10 cellular contexts compared by ENCODE assay signal in the genomic region with DNA sequence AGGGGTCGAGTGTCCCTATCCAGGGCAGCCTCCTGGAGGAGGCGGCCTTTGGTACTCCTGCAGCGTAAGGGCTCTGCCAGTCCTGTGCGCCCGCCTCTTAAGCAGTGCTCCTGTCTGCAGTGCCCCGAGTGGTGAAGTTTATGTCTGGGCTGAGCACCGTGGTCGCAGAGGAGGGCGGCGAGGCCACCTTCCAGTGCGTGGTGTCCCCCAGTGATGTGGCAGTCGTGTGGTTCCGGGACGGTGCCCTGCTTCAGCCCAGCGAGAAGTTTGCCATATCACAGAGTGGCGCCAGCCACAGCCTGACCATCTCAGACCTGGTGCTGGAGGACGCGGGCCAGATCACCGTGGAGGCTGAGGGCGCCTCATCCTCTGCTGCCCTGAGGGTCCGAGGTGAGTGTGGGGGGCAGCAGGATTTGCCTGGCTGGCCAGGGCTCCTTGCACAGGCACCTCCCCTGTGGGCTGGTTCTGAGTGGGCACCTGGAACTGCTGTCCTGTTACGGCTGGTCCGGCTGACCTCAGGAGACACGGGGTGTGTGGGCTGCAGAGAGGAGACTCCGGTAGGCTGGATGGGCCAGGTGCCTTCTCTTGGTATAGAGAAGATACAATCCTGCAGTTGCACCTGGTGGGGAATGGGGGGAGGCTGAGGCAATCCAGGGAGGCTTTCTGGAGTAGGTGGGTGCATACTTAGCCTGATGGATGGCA.
DNase-seq lines count a peak whose midpoint lies in the region; ATAC-seq, FAIRE-seq and TF ChIP-seq lines count a peak whose summit lies in the region.
"Had no signal": no experiment of that assay in that cellular context is flagged by ENCODE, and none has a peak within 500 bp of the region (broad histone marks: within the 10 kb centered on the region; RNA-seq: fewer than 3 reads in every experiment).

No MANE protein-coding gene starts in this region.

- TF ChIP-seq CTCF in parathyroid adenoma (IDR thresholded peaks at IDR 0.05) (no peak), GM13976 (IDR thresholded peaks at IDR 0.05; ENCODE audit: borderline replicate concordance, control extremely low read depth, extremely low read depth, insufficient read depth, missing control alignments) (no peak)

- H3K36me3 Mint-ChIP-seq in CD4-positive, alpha-beta memory T cell: no peaks in the 10 kb centered on the region

- POLR2A ChIA-PET in CD4-positive, alpha-beta memory T cell (lab: Charles Lee; ENCODE audit: partially characterized antibody): interaction anchor here (0.8 to 2.4 kb wide), 9 partner anchors 61 to 213 kb away, joined by 3 to 23 read pairs (median 6); a partner anchor contains a TSS

- no peaks in the 10 kb centered on the region for H3K27me3 Mint-ChIP-seq in CD4-positive, alpha-beta memory T cell

- intact Hi-C loops in CD4-positive, alpha-beta memory T cell (cut with micrococcal nuclease): loop anchor here (5.0 kb wide), 1 partner anchor 133 kb away; a partner anchor contains a TSS

- H3K9me3 Mint-ChIP-seq in CD4-positive, alpha-beta memory T cell: no peaks in the 10 kb centered on the region

- H3K4me3 Mint-ChIP-seq in CD4-positive, alpha-beta memory T cell: peak overlapping the region; percentile 63 to 86 (median 81)

- no peak for DNase-seq in CD4-positive, alpha-beta memory T cell
- DNase-seq in NT2/D1 (ENCODE audit: low read depth, low spot score) (no peak), NCI-H1930 (lab: John Stamatoyannopoulos, UW) (no peak), urothelium cell line (ENCODE audit: low spot score) (no peak), GM13976 (ENCODE audit: low spot score) (no peak)
- DNase-seq in effector memory CD4-positive, alpha-beta T cell: no peak
- DNase-seq: NCI-H2171 treated with DMSO at 0.1 percent for 48 hours had no signal

- peak overlapping the region in 1 of 2 donors; percentile 62 for H3K4me3 ChIP-seq in CD4-positive, alpha-beta memory T cell (ENCODE audit: low read length in 2 of 2)
- H3K4me3 ChIP-seq in NT2/D1 (ENCODE audit: insufficient read length, low read depth): no peak overlapping the region
- H3K4me3 ChIP-seq in effector memory CD4-positive, alpha-beta T cell (ENCODE audit: insufficient read depth, low read depth, low read length, poor library complexity, severe bottlenecking): peak overlapping the region; percentile 78
- no peak overlapping the region for H3K4me3 ChIP-seq in parathyroid adenoma (ENCODE audit: low read depth, low read length)

- peak overlapping the region; percentile 42 for H3K9ac ChIP-seq in NT2/D1 (ENCODE audit: insufficient read length, low read depth)
- H3K9ac ChIP-seq in parathyroid adenoma: no peak overlapping the region

- H3K9me3 ChIP-seq in CD4-positive, alpha-beta memory T cell (ENCODE audit: control insufficient read depth in 1 of 2, low read length in 2 of 2): no peaks in the 10 kb centered on the region
- H3K9me3 ChIP-seq in NT2/D1 (ENCODE audit: insufficient read depth, low read length) (no peaks in the 10 kb centered on the region), parathyroid adenoma (ENCODE audit: control insufficient read depth, low read length) (no peaks in the 10 kb centered on the region)
- H3K9me3 ChIP-seq in effector memory CD4-positive, alpha-beta T cell (ENCODE audit: control insufficient read depth, low read length): no peaks in the 10 kb centered on the region
- H3K9me3 ChIP-seq: adrenal gland had no signal

- H3K27ac ChIP-seq in CD4-positive, alpha-beta memory T cell (ENCODE audit: low read depth, low read length): no peak overlapping the region
- no peak overlapping the region for H3K27ac ChIP-seq in effector memory CD4-positive, alpha-beta T cell (ENCODE audit: insufficient read depth, low read length, poor library complexity, severe bottlenecking)
- no peak overlapping the region for H3K27ac ChIP-seq in parathyroid adenoma

- CTCF ChIA-PET in CD4-positive, alpha-beta memory T cell (lab: Charles Lee; ENCODE audit: partially characterized antibody): interaction anchor here (0.9 kb wide), 1 partner anchor 108 kb away, joined by 5 read pairs; a partner anchor contains a TSS

- H3K79me2 ChIP-seq in parathyroid adenoma: no peaks in the 10 kb centered on the region

- peaks cover 8% of the 10 kb centered on the region for H3K4me1 ChIP-seq in CD4-positive, alpha-beta memory T cell (ENCODE audit: insufficient read depth, low read length)
- H3K4me1 ChIP-seq in NT2/D1 (ENCODE audit: insufficient read depth, insufficient read length) (peaks cover 16% of the 10 kb centered on the region), parathyroid adenoma (no peaks in the 10 kb centered on the region)
- H3K4me1 ChIP-seq in effector memory CD4-positive, alpha-beta T cell (ENCODE audit: control insufficient read depth, insufficient read depth, low read length, poor library complexity, severe bottlenecking): peaks cover 7% of the 10 kb centered on the region

- no peaks in the 10 kb centered on the region for H3K36me3 ChIP-seq in CD4-positive, alpha-beta memory T cell (ENCODE audit: insufficient read depth, low read length)
- H3K36me3 ChIP-seq in NT2/D1 (ENCODE audit: insufficient read depth, insufficient read length, low read length): peaks cover 58% of the 10 kb centered on the region
- peaks cover 5% of the 10 kb centered on the region for H3K36me3 ChIP-seq in effector memory CD4-positive, alpha-beta T cell (ENCODE audit: control insufficient read depth, insufficient read depth, low read length)
- H3K36me3 ChIP-seq in parathyroid adenoma (ENCODE audit: control insufficient read depth, insufficient read depth, low read length): no peaks in the 10 kb centered on the region
- H3K36me3 ChIP-seq: adrenal gland had no signal

- H2AFZ ChIP-seq in parathyroid adenoma: no peak overlapping the region

- ATAC-seq in GM19395 (IDR thresholded peaks at IDR 0.05; ENCODE audit: unreplicated experiment): no peak

- in situ Hi-C loops in GM13976 (cut with MboI; ENCODE audit: low sequenced_read_pairs, unreplicated experiment): no loop called here

- no peak for FAIRE-seq in urothelium cell line (lab: Jason Lieb, UNC)

- H3K27me3 ChIP-seq in CD4-positive, alpha-beta memory T cell (ENCODE audit: insufficient read depth, low read length): no peaks in the 10 kb centered on the region
- H3K27me3 ChIP-seq in NT2/D1 (ENCODE audit: insufficient read depth, insufficient read length) (peaks cover 7% of the 10 kb centered on the region), parathyroid adenoma (ENCODE audit: control insufficient read depth, insufficient read depth, low read length) (no peaks in the 10 kb centered on the region)
- H3K27me3 ChIP-seq in effector memory CD4-positive, alpha-beta T cell (replicated peaks; ENCODE audit: control insufficient read depth, insufficient read depth, low read length, poor library complexity, severe bottlenecking): no peaks in the 10 kb centered on the region
- H3K27me3 ChIP-seq: adrenal gland had no signal

- H3K4me2 ChIP-seq in parathyroid adenoma (ENCODE audit: low read length): peak overlapping the region; percentile 92

- H3K27ac Mint-ChIP-seq in CD4-positive, alpha-beta memory T cell: peak overlapping the region in 4 of 7 donors; percentile 56 to 93 (median 82)

- H3K4me1 Mint-ChIP-seq in CD4-positive, alpha-beta memory T cell: peaks cover 4 to 19% (median 11%) of the 10 kb centered on the region in 4 donors
